29 cellular contexts compared by ENCODE assay signal in genomic region chr17:18105595-18105994, GRCh38.
"Had no signal": no experiment of that assay in that cellular context is flagged by ENCODE, and none has a peak within 500 bp of the region (broad histone marks: within the 10 kb centered on the region; RNA-seq: fewer than 3 reads in every experiment).

No MANE protein-coding gene starts in this region.

- H3K27ac Mint-ChIP-seq: activated CD4-positive, alpha-beta memory T cell treated with anti-CD3 and anti-CD28 coated beads, Interleukin-2, amount 10 ng/mL, durations not matched to agents 7 days and 5 days; activated CD4-positive, alpha-beta T cell treated with anti-CD3 and anti-CD28 coated beads, Interleukin-2, amount 10 ng/mL, durations not matched to agents 7 days and 5 days; activated naive CD4-positive, alpha-beta T cell treated with anti-CD3 and anti-CD28 coated beads, Interleukin-2, amount 50 U/mL, for 24 hours; activated T-helper 17 cell treated with anti-CD3 and anti-CD28 coated beads, Interleukin-2, amount 50 U/mL, for 72 hours; dendritic cell treated with granulocyte-macrophage colony-stimulating factor and Interleukin-4, amounts not matched to agents 40 ng/mL and 50 ng/mL, for 4 days; WTC11 had no signal

- H3K9me3 Mint-ChIP-seq: activated CD4-positive, alpha-beta memory T cell treated with anti-CD3 and anti-CD28 coated beads, Interleukin-2, amount 10 ng/mL, durations not matched to agents 7 days and 5 days; activated CD4-positive, alpha-beta T cell treated with anti-CD3 and anti-CD28 coated beads, Interleukin-2, amount 10 ng/mL, durations not matched to agents 7 days and 5 days; activated naive CD4-positive, alpha-beta T cell treated with anti-CD3 and anti-CD28 coated beads, Interleukin-2, amount 50 U/mL, for 24 hours; activated naive CD8-positive, alpha-beta T cell treated with anti-CD3 and anti-CD28 coated beads, Interleukin-2, amount 10 ng/mL, durations not matched to agents 7 days and 5 days; activated T-cell treated with anti-CD3 and anti-CD28 coated beads, Interleukin-2, amount 50 U/mL, for 4 hours; activated T-helper 17 cell treated with anti-CD3 and anti-CD28 coated beads, Interleukin-2, amount 50 U/mL, for 72 hours; brain; central memory CD8-positive, alpha-beta T cell; dendritic cell treated with granulocyte-macrophage colony-stimulating factor and Interleukin-4, amounts not matched to agents 40 ng/mL and 50 ng/mL, for 4 days; WTC11 had no signal

- ATAC-seq: activated T-cell treated with anti-CD3 and anti-CD28 coated beads, Interleukin-2, amount 50 U/mL, for 4 hours; activated T-helper 17 cell treated with anti-CD3 and anti-CD28 coated beads, Interleukin-2, amount 50 U/mL, for 72 hours; foreskin keratinocyte; gastrocnemius medialis; heart right ventricle; WTC11 had no signal

- H3K4me3 ChIP-seq: ascending aorta, breast epithelium, cardiac muscle cell, coronary artery, dorsolateral prefrontal cortex, esophagus muscularis mucosa, gastrocnemius medialis, heart right ventricle had no signal

- H3K27me3 ChIP-seq: ascending aorta, breast epithelium, cardiac muscle cell, dorsolateral prefrontal cortex, esophagus muscularis mucosa, foreskin keratinocyte, gastrocnemius medialis, heart right ventricle had no signal

- H3K4me3 Mint-ChIP-seq: activated CD4-positive, alpha-beta memory T cell treated with anti-CD3 and anti-CD28 coated beads, Interleukin-2, amount 10 ng/mL, durations not matched to agents 7 days and 5 days; activated CD4-positive, alpha-beta T cell treated with anti-CD3 and anti-CD28 coated beads, Interleukin-2, amount 10 ng/mL, durations not matched to agents 7 days and 5 days; activated naive CD4-positive, alpha-beta T cell treated with anti-CD3 and anti-CD28 coated beads, Interleukin-2, amount 50 U/mL, for 24 hours; activated naive CD8-positive, alpha-beta T cell treated with anti-CD3 and anti-CD28 coated beads, Interleukin-2, amount 10 ng/mL, durations not matched to agents 7 days and 5 days; activated T-cell treated with anti-CD3 and anti-CD28 coated beads, Interleukin-2, amount 50 U/mL, for 4 hours; activated T-helper 17 cell treated with anti-CD3 and anti-CD28 coated beads, Interleukin-2, amount 50 U/mL, for 72 hours; brain; central memory CD8-positive, alpha-beta T cell; dendritic cell treated with granulocyte-macrophage colony-stimulating factor and Interleukin-4, amounts not matched to agents 40 ng/mL and 50 ng/mL, for 4 days; WTC11 had no signal

- DNase-seq: activated CD4-positive, alpha-beta memory T cell treated with anti-CD3 and anti-CD28 coated beads, Interleukin-2, amount 10 ng/mL, durations not matched to agents 7 days and 5 days; activated CD4-positive, alpha-beta T cell treated with anti-CD3 and anti-CD28 coated beads for 1 hour; activated CD4-positive, alpha-beta T cell treated with anti-CD3 and anti-CD28 coated beads for 4 hours; activated CD4-positive, alpha-beta T cell treated with anti-CD3 and anti-CD28 coated beads, Interleukin-2, amount 10 ng/mL, durations not matched to agents 7 days and 5 days; activated CD4-positive, alpha-beta T cell treated with anti-CD3 and anti-CD28 coated beads, Interleukin-2, amount 50 U/mL, for 4 hours; activated CD8-positive, alpha-beta memory T cell treated with anti-CD3 and anti-CD28 coated beads, Interleukin-2, amount 50 U/mL, for 48 hours; activated effector memory CD4-positive, alpha-beta T cell treated with Interleukin-2 at 50 U/mL for 16 hours; activated gamma-delta T cell treated with Interleukin-2 at 50 U/mL for 16 hours; activated naive CD4-positive, alpha-beta T cell treated with Interleukin-2 at 50 U/mL for 16 hours; activated naive CD8-positive, alpha-beta T cell treated with anti-CD3 and anti-CD28 coated beads, Interleukin-2, amount 10 ng/mL, durations not matched to agents 7 days and 5 days; activated T-cell treated with anti-CD3 and anti-CD28 coated beads, Interleukin-2, amount 50 U/mL, for 4 hours; dorsolateral prefrontal cortex; effector memory CD4-positive, alpha-beta T cell; erythroblast; foreskin keratinocyte; gastrocnemius medialis; heart right ventricle; T-helper 2 cell had no signal

- H3K36me3 Mint-ChIP-seq: activated naive CD4-positive, alpha-beta T cell treated with anti-CD3 and anti-CD28 coated beads, Interleukin-2, amount 50 U/mL, for 24 hours had no signal

- H3K27ac ChIP-seq: ascending aorta, breast epithelium, cardiac muscle cell, coronary artery, dorsolateral prefrontal cortex, esophagus muscularis mucosa, foreskin keratinocyte, gastrocnemius medialis, heart right ventricle had no signal

- H3K4me1 Mint-ChIP-seq: activated CD4-positive, alpha-beta memory T cell treated with anti-CD3 and anti-CD28 coated beads, Interleukin-2, amount 10 ng/mL, durations not matched to agents 7 days and 5 days; activated CD4-positive, alpha-beta T cell treated with anti-CD3 and anti-CD28 coated beads, Interleukin-2, amount 10 ng/mL, durations not matched to agents 7 days and 5 days; activated naive CD4-positive, alpha-beta T cell treated with anti-CD3 and anti-CD28 coated beads, Interleukin-2, amount 50 U/mL, for 24 hours; activated naive CD8-positive, alpha-beta T cell treated with anti-CD3 and anti-CD28 coated beads, Interleukin-2, amount 10 ng/mL, durations not matched to agents 7 days and 5 days; activated T-helper 17 cell treated with anti-CD3 and anti-CD28 coated beads, Interleukin-2, amount 50 U/mL, for 72 hours; WTC11 had no signal

- H3K9me3 ChIP-seq: ascending aorta, breast epithelium, esophagus muscularis mucosa, gastrocnemius medialis, heart right ventricle had no signal

- H3K4me1 ChIP-seq: ascending aorta, breast epithelium, esophagus muscularis mucosa, foreskin keratinocyte, gastrocnemius medialis, heart right ventricle had no signal

- H3K27me3 Mint-ChIP-seq: activated CD4-positive, alpha-beta memory T cell treated with anti-CD3 and anti-CD28 coated beads, Interleukin-2, amount 10 ng/mL, durations not matched to agents 7 days and 5 days; activated CD4-positive, alpha-beta T cell treated with anti-CD3 and anti-CD28 coated beads, Interleukin-2, amount 10 ng/mL, durations not matched to agents 7 days and 5 days; activated naive CD4-positive, alpha-beta T cell treated with anti-CD3 and anti-CD28 coated beads, Interleukin-2, amount 50 U/mL, for 24 hours; activated naive CD8-positive, alpha-beta T cell treated with anti-CD3 and anti-CD28 coated beads, Interleukin-2, amount 10 ng/mL, durations not matched to agents 7 days and 5 days; activated T-helper 17 cell treated with anti-CD3 and anti-CD28 coated beads, Interleukin-2, amount 50 U/mL, for 72 hours; brain; central memory CD8-positive, alpha-beta T cell had no signal
